ENCODE assay signal across 8 cellular contexts in the genomic region with DNA sequence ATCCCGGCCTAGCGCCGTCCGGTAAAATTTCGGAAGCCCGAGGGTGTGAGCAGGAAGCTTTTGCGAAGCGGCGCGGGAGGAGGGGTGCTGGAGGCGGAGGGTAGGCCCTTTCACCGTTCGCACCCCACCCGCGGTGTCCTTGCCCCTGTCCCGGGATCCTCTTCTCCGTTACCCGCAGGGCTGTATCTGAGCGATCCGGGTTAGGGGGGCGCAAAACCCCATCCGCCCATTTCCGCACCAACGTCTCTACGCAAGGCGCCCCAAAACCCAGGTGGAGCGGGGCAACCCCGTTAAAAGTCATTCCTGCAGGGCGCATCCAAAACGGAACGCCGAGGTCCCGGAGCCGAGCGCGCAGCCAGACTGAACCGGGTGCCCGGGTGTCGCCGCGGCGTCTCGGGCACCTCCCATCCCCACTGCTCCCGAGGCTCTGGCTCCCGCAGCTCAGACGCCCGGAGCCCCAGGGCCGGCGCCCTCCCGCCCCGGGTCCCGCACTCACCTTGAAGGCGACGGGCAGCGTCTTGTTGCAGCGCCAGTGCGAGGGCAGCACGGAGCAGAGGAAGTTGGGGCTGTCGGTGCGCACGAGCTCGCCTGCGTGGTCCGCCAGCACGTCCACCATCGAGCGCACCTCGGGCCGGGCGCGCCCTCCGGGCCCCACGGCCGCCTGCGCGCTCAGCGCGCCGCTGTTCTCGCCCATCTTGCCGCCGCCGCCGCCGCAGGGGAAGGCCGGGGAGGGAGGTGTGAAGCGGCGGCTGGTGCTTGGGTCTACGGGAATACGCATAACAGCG. TPM values are rescaled to one million over a fixed set of nuclear protein-coding genes. Genes with fewer than 3 reads are reported as not detected.
DNase-seq lines count a peak whose midpoint lies in the region; ATAC-seq, FAIRE-seq and TF ChIP-seq lines count a peak whose summit lies in the region.

No MANE protein-coding gene starts in this region.

- H3K36me3 ChIP-seq in Peyer's patch (no peaks in the 10 kb centered on the region), right lobe of liver (no peaks in the 10 kb centered on the region), stomach (peaks cover 0 to 5% (median 0%) of the 10 kb centered on the region in 4 donors)

- TF ChIP-seq POLR2A in GM15510 (IDR thresholded peaks at IDR 0.05; ENCODE audit: borderline replicate concordance, extremely low read depth, insufficient read length), result peak; percentile 2
- no peak for TF ChIP-seq POLR2A in Peyer's patch (IDR thresholded peaks at IDR 0.05)
- TF ChIP-seq POLR2A in right lobe of liver (IDR thresholded peaks at IDR 0.05), result no peak
- TF ChIP-seq POLR2A in stomach (IDR thresholded peaks at IDR 0.05), result no peak

- H3K27ac ChIP-seq in Peyer's patch (peak overlapping the region; percentile 85 to 98 (median 90)), right lobe of liver (peak overlapping the region in 2 of 3 donors; percentile 51 to 53), stomach (peak overlapping the region; percentile 69 to 82 (median 73))

- H3K4me1 ChIP-seq in Peyer's patch (peaks cover 0 to 52% (median 35%) of the 10 kb centered on the region in 4 donors), right lobe of liver (peaks cover 0 to 12% (median 6%) of the 10 kb centered on the region in 4 donors), stomach (peaks cover 34 to 71% (median 53%) of the 10 kb centered on the region in 4 donors)

- H3K4me3 Mint-ChIP-seq in activated naive CD4-positive, alpha-beta T cell treated with anti-CD3 and anti-CD28 coated beads, Interleukin-2, amount 50 U/mL, for 24 hours, result peak overlapping the region; percentile 90

- no peak for TF ChIP-seq EP300 in stomach (IDR thresholded peaks at IDR 0.05)

- TF ChIP-seq CTCF in Peyer's patch (IDR thresholded peaks at IDR 0.05) (no peak), right lobe of liver (IDR thresholded peaks at IDR 0.05) (no peak), stomach (IDR thresholded peaks at IDR 0.05) (no peak)

- H3K9me3 ChIP-seq in Peyer's patch, result no peaks in the 10 kb centered on the region
- H3K9me3 ChIP-seq in right lobe of liver, result no peaks in the 10 kb centered on the region
- no peaks in the 10 kb centered on the region for H3K9me3 ChIP-seq in stomach

- H3K4me3 ChIP-seq in Peyer's patch, result peak overlapping the region; percentile 46 to 79 (median 54)
- peak overlapping the region; percentile 25 to 43 (median 33) for H3K4me3 ChIP-seq in right lobe of liver
- H3K4me3 ChIP-seq in stomach, result peak overlapping the region; percentile 27 to 53 (median 44)

- peaks cover 16% of the 10 kb centered on the region for H3K36me3 Mint-ChIP-seq in activated naive CD4-positive, alpha-beta T cell treated with anti-CD3 and anti-CD28 coated beads, Interleukin-2, amount 50 U/mL, for 24 hours

- DNase-seq in Peyer's patch (peak in 2 of 3 donors; percentile 56 to 77), right lobe of liver (peak in 1 of 3 donors; percentile 66), stomach (no peak), frontal cortex (ENCODE audit: low spot score in 2 of 2) (no peak)

- H3K9me3 Mint-ChIP-seq in activated naive CD4-positive, alpha-beta T cell treated with anti-CD3 and anti-CD28 coated beads, Interleukin-2, amount 50 U/mL, for 24 hours, result no peaks in the 10 kb centered on the region

- intact Hi-C loops in right lobe of liver (cut with DNase I), result no loop called here
- intact Hi-C loops in stomach (cut with DNase I; ENCODE audit: low total_unique reads), result no loop called here

- H3K4me1 Mint-ChIP-seq in activated naive CD4-positive, alpha-beta T cell treated with anti-CD3 and anti-CD28 coated beads, Interleukin-2, amount 50 U/mL, for 24 hours, result peaks cover 55% of the 10 kb centered on the region

- WGBS in right lobe of liver (ENCODE audit: insufficient coverage, low coverage, low lambda C conversion rate, missing lambda C conversion rate), result 2% methylated on average over 9 of the region's 91 CpGs
- WGBS in stomach, 5 donors, result 2 to 5% (median 4%) methylated on average over 40 to 91 of the region's 91 CpGs

- H3K27ac Mint-ChIP-seq in activated naive CD4-positive, alpha-beta T cell treated with anti-CD3 and anti-CD28 coated beads, Interleukin-2, amount 50 U/mL, for 24 hours, result peak overlapping the region; percentile 90

- no peak for FAIRE-seq in frontal cortex (lab: Jason Lieb, UNC)

- peak; percentile 5 for ATAC-seq in HG02763 (IDR thresholded peaks at IDR 0.05; ENCODE audit: unreplicated experiment)
- ATAC-seq in right lobe of liver, result peak in 3 of 4 donors; percentile 2 to 10 (median 8)
- ATAC-seq in HG02981 (IDR thresholded peaks at IDR 0.05; ENCODE audit: unreplicated experiment), result no peak

- H3K27me3 ChIP-seq in Peyer's patch (peaks cover 0 to 69% of the 10 kb centered on the region in 2 donors), right lobe of liver (peaks cover 5 to 67% of the 10 kb centered on the region in 2 donors), stomach (peaks cover 40 to 99% (median 89%) of the 10 kb centered on the region in 3 donors)

- H3K27me3 Mint-ChIP-seq in activated naive CD4-positive, alpha-beta T cell treated with anti-CD3 and anti-CD28 coated beads, Interleukin-2, amount 50 U/mL, for 24 hours, result no peaks in the 10 kb centered on the region

RNA-seq across cellular contexts. Expression of gene RUNX3, which starts 0.8 kb away (rescaled TPM):
- total RNA-seq in Peyer's patch, result 1 to 10 TPM; 2.1 to 9.9 (median 6.0) TPM
- total RNA-seq in right lobe of liver, result 1 to 10 TPM in 3 of 6 experiments, under 1 TPM in 3; 0.46 to 3.1 (median 0.84) TPM
- total RNA-seq in stomach, result 1 to 10 TPM in 3 of 5 donors, under 1 TPM in 1, not detected in 1; 0.29 to 6.1 (median 3.2) TPM
- polyA plus RNA-seq in stomach, result 1 to 10 TPM; 1.5 to 4.0 (median 2.6) TPM
- total RNA-seq in frontal cortex, result not detected

Comparison
In these comparisons a context has a peak if more than half of its experiments do, and no peak if none do; other contexts are left out.
1. DNase-seq: peak in Peyer's patch (2 of 3); none in stomach (single experiment) and frontal cortex (0 of 2).
2. Peak in every context shown above with its lines, with median percentiles within 50 percentile points of each other: H3K27ac ChIP-seq and H3K4me3 ChIP-seq.